ENCODE assay signal across 8 cellular contexts in the genomic region with DNA sequence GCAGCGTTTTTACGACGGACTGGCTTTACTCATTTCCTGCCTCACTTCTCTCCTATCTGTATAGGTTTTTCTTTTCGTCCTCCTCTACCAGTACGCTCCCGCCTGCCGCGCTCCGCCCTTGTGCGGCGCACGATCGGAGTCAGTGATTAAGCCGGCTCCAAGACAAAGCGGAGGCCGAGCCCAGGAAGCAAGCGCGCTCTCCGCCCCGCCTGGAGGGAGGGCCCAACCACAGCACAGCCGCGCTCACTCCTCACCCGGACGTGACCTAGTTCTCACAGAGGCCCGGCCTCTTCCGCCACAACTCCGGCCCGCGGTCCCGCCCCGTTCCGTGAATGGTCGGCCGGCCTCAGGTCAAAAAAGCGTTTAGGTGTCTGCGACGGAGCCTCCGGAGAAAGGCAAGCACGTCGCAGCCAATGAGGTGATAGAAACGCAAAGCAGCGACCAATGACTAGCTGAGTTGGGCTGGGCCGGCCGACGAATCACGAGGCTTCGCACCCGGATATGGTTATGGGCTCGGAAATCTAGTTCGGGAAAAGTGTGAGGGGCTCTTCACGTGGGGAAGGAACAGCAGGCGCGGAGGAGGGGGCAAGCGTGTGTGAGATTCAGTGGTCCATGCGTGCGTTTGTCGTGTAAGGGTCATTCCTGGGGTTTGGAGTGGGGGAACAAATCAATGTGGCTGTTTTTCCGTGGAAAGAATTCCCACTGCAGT. TPM values are rescaled to one million over a fixed set of nuclear protein-coding genes. Genes with fewer than 3 reads are reported as not detected.
DNase-seq lines count a peak whose midpoint lies in the region; ATAC-seq and TF ChIP-seq lines count a peak whose summit lies in the region.

A gene with protein sequence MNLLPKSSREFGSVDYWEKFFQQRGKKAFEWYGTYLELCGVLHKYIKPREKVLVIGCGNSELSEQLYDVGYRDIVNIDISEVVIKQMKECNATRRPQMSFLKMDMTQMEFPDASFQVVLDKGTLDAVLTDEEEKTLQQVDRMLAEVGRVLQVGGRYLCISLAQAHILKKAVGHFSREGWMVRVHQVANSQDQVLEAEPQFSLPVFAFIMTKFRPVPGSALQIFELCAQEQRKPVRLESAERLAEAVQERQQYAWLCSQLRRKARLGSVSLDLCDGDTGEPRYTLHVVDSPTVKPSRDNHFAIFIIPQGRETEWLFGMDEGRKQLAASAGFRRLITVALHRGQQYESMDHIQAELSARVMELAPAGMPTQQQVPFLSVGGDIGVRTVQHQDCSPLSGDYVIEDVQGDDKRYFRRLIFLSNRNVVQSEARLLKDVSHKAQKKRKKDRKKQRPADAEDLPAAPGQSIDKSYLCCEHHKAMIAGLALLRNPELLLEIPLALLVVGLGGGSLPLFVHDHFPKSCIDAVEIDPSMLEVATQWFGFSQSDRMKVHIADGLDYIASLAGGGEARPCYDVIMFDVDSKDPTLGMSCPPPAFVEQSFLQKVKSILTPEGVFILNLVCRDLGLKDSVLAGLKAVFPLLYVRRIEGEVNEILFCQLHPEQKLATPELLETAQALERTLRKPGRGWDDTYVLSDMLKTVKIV (plus strand): TSS at position 494 of the 709 bp plus-strand sequence. CDS start 308 bp downstream, outside the sequence.

- H3K27me3 Mint-ChIP-seq in activated T-helper 2 cell treated with anti-CD3 and anti-CD28 coated beads, Interferon-gamma antibody, Interleukin-2, Interleukin-4, amounts not matched to agents 10 μg/mL and 5 μg/mL and 100 μg/mL, durations not matched to agents 14 hours and 24 hours and 36 hours (ENCODE audit: low read depth): no peaks in the 10 kb centered on the region
- H3K27me3 Mint-ChIP-seq in naive thymus-derived CD4-positive, alpha-beta T cell: no peaks in the 10 kb centered on the region
- peaks cover 6% of the 10 kb centered on the region in 2 donors for H3K27me3 Mint-ChIP-seq in stimulated activated naive B cell treated with anti-CD40 and anti-IgM and Interleukin-4, amounts not matched to agents 10 μg/mL and 1 μg/mL and 100 μg/mL, for 72 hours

- H3K9me3 ChIP-seq in RWPE2 (ENCODE audit: severe bottlenecking): no peaks in the 10 kb centered on the region
- no peaks in the 10 kb centered on the region for H3K9me3 ChIP-seq in fibroblast of lung (ENCODE audit: control insufficient read depth, insufficient read depth, low read depth, low read length)
- no peaks in the 10 kb centered on the region for H3K9me3 ChIP-seq in naive thymus-derived CD4-positive, alpha-beta T cell (ENCODE audit: control insufficient read depth in 2 of 3, low read length in 3 of 3)

- peak within 1 kb of the TSS; percentile 93 for H3K4me3 Mint-ChIP-seq in activated T-helper 2 cell treated with anti-CD3 and anti-CD28 coated beads, Interferon-gamma antibody, Interleukin-2, Interleukin-4, amounts not matched to agents 10 μg/mL and 5 μg/mL and 100 μg/mL, durations not matched to agents 14 hours and 24 hours and 36 hours (ENCODE audit: low read depth)
- H3K4me3 Mint-ChIP-seq in naive thymus-derived CD4-positive, alpha-beta T cell: peak within 1 kb of the TSS; percentile 90 to 99 (median 94)
- H3K4me3 Mint-ChIP-seq in stimulated activated naive B cell treated with anti-CD40 and anti-IgM and Interleukin-4, amounts not matched to agents 10 μg/mL and 1 μg/mL and 100 μg/mL, for 72 hours: peak within 1 kb of the TSS; percentile 91 to 95

- H3K27me3 ChIP-seq in RWPE2 (ENCODE audit: insufficient read depth, poor library complexity, severe bottlenecking): no peaks in the 10 kb centered on the region
- no peaks in the 10 kb centered on the region for H3K27me3 ChIP-seq in fibroblast of lung (ENCODE audit: control insufficient read depth, insufficient read depth, low read length)
- H3K27me3 ChIP-seq in naive thymus-derived CD4-positive, alpha-beta T cell (ENCODE audit: control insufficient read depth in 2 of 2, insufficient read depth in 2 of 2, low read length in 2 of 2): no peaks in the 10 kb centered on the region

- peak within 1 kb of the TSS; percentile 94 for H3K4me2 ChIP-seq in fibroblast of lung (ENCODE audit: extremely low read depth, insufficient read depth, low read length)

- H3K36me3 ChIP-seq in RWPE2 (ENCODE audit: low read depth) (peaks cover 31% of the 10 kb centered on the region), fibroblast of lung (ENCODE audit: control insufficient read depth, insufficient read depth, low read length) (peaks cover 12% of the 10 kb centered on the region)
- H3K36me3 ChIP-seq in naive thymus-derived CD4-positive, alpha-beta T cell (ENCODE audit: control insufficient read depth in 2 of 3, insufficient read depth in 3 of 3, low read length in 3 of 3): peaks cover 0 to 27% (median 6%) of the 10 kb centered on the region in 3 experiments

- H3K27ac ChIP-seq in RWPE2 (ENCODE audit: poor library complexity, severe bottlenecking) (peak within 1 kb of the TSS; percentile 83), fibroblast of lung (ENCODE audit: insufficient read depth, low read length) (peak within 1 kb of the TSS; percentile 86)
- H3K27ac ChIP-seq in naive thymus-derived CD4-positive, alpha-beta T cell (ENCODE audit: low read depth, low read length): peak within 1 kb of the TSS; percentile 74

- H3K4me1 ChIP-seq in RWPE2 (ENCODE audit: insufficient read depth, poor library complexity, severe bottlenecking): no peaks in the 10 kb centered on the region
- H3K4me1 ChIP-seq in fibroblast of lung (ENCODE audit: control insufficient read depth, extremely low read depth, insufficient read depth, low read length): peaks cover 9% of the 10 kb centered on the region
- peaks cover 20 to 41% of the 10 kb centered on the region in 2 donors for H3K4me1 ChIP-seq in naive thymus-derived CD4-positive, alpha-beta T cell (ENCODE audit: control insufficient read depth in 2 of 2, insufficient read depth in 2 of 2, low read length in 2 of 2)

- peaks cover 37% of the 10 kb centered on the region for H3K79me2 ChIP-seq in fibroblast of lung (ENCODE audit: control insufficient read depth, insufficient read depth, low read length)

- peak within 1 kb of the TSS; percentile 92 for H3K27ac Mint-ChIP-seq in activated T-helper 2 cell treated with anti-CD3 and anti-CD28 coated beads, Interferon-gamma antibody, Interleukin-2, Interleukin-4, amounts not matched to agents 10 μg/mL and 5 μg/mL and 100 μg/mL, durations not matched to agents 14 hours and 24 hours and 36 hours
- H3K27ac Mint-ChIP-seq in naive thymus-derived CD4-positive, alpha-beta T cell: peak within 1 kb of the TSS; percentile 93 to 99 (median 96)
- H3K27ac Mint-ChIP-seq in stimulated activated naive B cell treated with anti-CD40 and anti-IgM and Interleukin-4, amounts not matched to agents 10 μg/mL and 1 μg/mL and 100 μg/mL, for 72 hours: peak within 1 kb of the TSS; percentile 97

- H3K9me3 Mint-ChIP-seq in activated T-helper 2 cell treated with anti-CD3 and anti-CD28 coated beads, Interferon-gamma antibody, Interleukin-2, Interleukin-4, amounts not matched to agents 10 μg/mL and 5 μg/mL and 100 μg/mL, durations not matched to agents 14 hours and 24 hours and 36 hours: no peaks in the 10 kb centered on the region
- no peaks in the 10 kb centered on the region for H3K9me3 Mint-ChIP-seq in naive thymus-derived CD4-positive, alpha-beta T cell
- no peaks in the 10 kb centered on the region for H3K9me3 Mint-ChIP-seq in stimulated activated naive B cell treated with anti-CD40 and anti-IgM and Interleukin-4, amounts not matched to agents 10 μg/mL and 1 μg/mL and 100 μg/mL, for 72 hours

- DNase-seq in EH (ENCODE audit: low read depth) (peak; percentile 99), H4 (ENCODE audit: low spot score) (peak; percentile 99), LoVo (ENCODE audit: low spot score) (peak; percentile 98), RWPE2 (ENCODE audit: low spot score) (peak; percentile 98), fibroblast of lung (ENCODE audit: low read depth in 2 of 2) (peak; percentile 99 to 100)
- DNase-seq in activated T-helper 2 cell treated with anti-CD3 and anti-CD28 coated beads, Interferon-gamma antibody, Interleukin-2, Interleukin-4, amounts not matched to agents 10 μg/mL and 5 μg/mL and 100 μg/mL, durations not matched to agents 14 hours and 24 hours and 36 hours (ENCODE audit: low spot score): peak; percentile 99
- DNase-seq in naive thymus-derived CD4-positive, alpha-beta T cell: peak; percentile 89 to 100 (median 99)
- DNase-seq in stimulated activated naive B cell treated with anti-CD40 and anti-IgM and Interleukin-4, amounts not matched to agents 10 μg/mL and 1 μg/mL and 100 μg/mL, for 72 hours: peak; percentile 99

- intact Hi-C loops in activated T-helper 2 cell treated with anti-CD3 and anti-CD28 coated beads, Interferon-gamma antibody, Interleukin-2, Interleukin-4, amounts not matched to agents 10 μg/mL and 5 μg/mL and 100 μg/mL, durations not matched to agents 14 hours and 24 hours and 36 hours (cut with micrococcal nuclease): loop anchor here (1.0 to 10.0 kb wide), 6 partner anchors 13 to 1693 kb away; a partner anchor contains a TSS
- intact Hi-C loops in naive thymus-derived CD4-positive, alpha-beta T cell (cut with micrococcal nuclease): loop anchor here (1.0 to 10.0 kb wide), 21 partner anchors 13 to 1987 kb away; a partner anchor contains a TSS

- H3K9ac ChIP-seq in fibroblast of lung (ENCODE audit: insufficient read depth, low read length): peak within 1 kb of the TSS; percentile 63

- H3K4me3 ChIP-seq in RWPE2 (ENCODE audit: severe bottlenecking) (peak within 1 kb of the TSS; percentile 76), fibroblast of lung (replicated peaks in 1 of 4; ENCODE audit: control extremely low read depth in 1 of 4, insufficient read depth in 1 of 4, low read depth in 3 of 4, low read length in 4 of 4) (peak within 1 kb of the TSS; percentile 62 to 100 (median 91))
- peak within 1 kb of the TSS; percentile 95 for H3K4me3 ChIP-seq in naive thymus-derived CD4-positive, alpha-beta T cell (ENCODE audit: low read length)

- TF ChIP-seq CTCF in RWPE2 (IDR thresholded peaks at IDR 0.05; ENCODE audit: poor library complexity, severe bottlenecking) (no peak), fibroblast of lung (conservative IDR thresholded peaks at IDR 0.05 in 1 of 2, IDR thresholded peaks at IDR 0.05 in 1 of 2; ENCODE audit: low read depth in 1 of 2, low read length in 2 of 2) (no peak)

- peaks cover 36% of the 10 kb centered on the region for H3K4me1 Mint-ChIP-seq in activated T-helper 2 cell treated with anti-CD3 and anti-CD28 coated beads, Interferon-gamma antibody, Interleukin-2, Interleukin-4, amounts not matched to agents 10 μg/mL and 5 μg/mL and 100 μg/mL, durations not matched to agents 14 hours and 24 hours and 36 hours (ENCODE audit: low read depth)
- peaks cover 28 to 65% (median 58%) of the 10 kb centered on the region in 7 donors for H3K4me1 Mint-ChIP-seq in naive thymus-derived CD4-positive, alpha-beta T cell
- H3K4me1 Mint-ChIP-seq in stimulated activated naive B cell treated with anti-CD40 and anti-IgM and Interleukin-4, amounts not matched to agents 10 μg/mL and 1 μg/mL and 100 μg/mL, for 72 hours: peaks cover 26 to 35% of the 10 kb centered on the region in 2 donors

- CTCF ChIA-PET in naive thymus-derived CD4-positive, alpha-beta T cell (lab: Charles Lee): interaction anchor here (0.6 to 0.7 kb wide), 3 partner anchors 39 to 618 kb away, joined by 3 to 5 read pairs (median 3); a partner anchor contains a TSS

- H4K20me1 ChIP-seq in fibroblast of lung (ENCODE audit: control insufficient read depth, extremely low read depth, insufficient read depth, low read length): no peaks in the 10 kb centered on the region

- H3K36me3 Mint-ChIP-seq in activated T-helper 2 cell treated with anti-CD3 and anti-CD28 coated beads, Interferon-gamma antibody, Interleukin-2, Interleukin-4, amounts not matched to agents 10 μg/mL and 5 μg/mL and 100 μg/mL, durations not matched to agents 14 hours and 24 hours and 36 hours (ENCODE audit: low read depth): peaks cover 37% of the 10 kb centered on the region
- peaks cover 0 to 23% (median 12%) of the 10 kb centered on the region in 5 donors for H3K36me3 Mint-ChIP-seq in naive thymus-derived CD4-positive, alpha-beta T cell
- peaks cover 28 to 34% of the 10 kb centered on the region in 2 donors for H3K36me3 Mint-ChIP-seq in stimulated activated naive B cell treated with anti-CD40 and anti-IgM and Interleukin-4, amounts not matched to agents 10 μg/mL and 1 μg/mL and 100 μg/mL, for 72 hours

- H2AFZ ChIP-seq in fibroblast of lung (ENCODE audit: low read length): peak within 1 kb of the TSS; percentile 94

- ATAC-seq in RWPE2 (ENCODE audit: low read depth): peak; percentile 99
- ATAC-seq in naive thymus-derived CD4-positive, alpha-beta T cell: peak; percentile 95
- peak; percentile 98 for ATAC-seq in stimulated activated naive B cell treated with anti-CD40 and anti-IgM and Interleukin-4, amounts not matched to agents 10 μg/mL and 1 μg/mL and 100 μg/mL, for 72 hours (replicated peaks)

- POLR2A ChIA-PET in naive thymus-derived CD4-positive, alpha-beta T cell (lab: Charles Lee): interaction anchor here (0.7 to 11.3 kb wide), 14 partner anchors 12 to 1933 kb away, joined by 3 to 154 read pairs (median 4); a partner anchor contains a TSS

RNA-seq across cellular contexts. Expression of the gene that starts here (rescaled TPM):
- 22.2 and 24.0 TPM in 2 replicates for total RNA-seq in H4 (2014; rRNA removed; shearing (Covaris generic))
- 50.0 and 53.6 TPM in 2 replicates for total RNA-seq in activated T-helper 2 cell treated with anti-CD3 and anti-CD28 coated beads, Interferon-gamma antibody, Interleukin-2, Interleukin-4, amounts not matched to agents 10 μg/mL and 5 μg/mL and 100 μg/mL, durations not matched to agents 14 hours and 24 hours and 36 hours
- total RNA-seq in fibroblast of lung: 38.0 and 38.5 TPM in 2 replicates
- polyA plus RNA-seq in fibroblast of lung: 27.3 and 42.4 TPM in 2 replicates
- 28.0 and 41.2 TPM in 2 replicates for polyA plus RNA-seq in fibroblast of lung (2012)
- polyA minus RNA-seq in fibroblast of lung (ENCODE audit: low replicate concordance): 34.0 and 34.4 TPM in 2 replicates
- 10 to 100 TPM; 15.6 to 50.7 (median 34.5) TPM for total RNA-seq in naive thymus-derived CD4-positive, alpha-beta T cell
- 10 to 100 TPM; 35.6 to 55.7 TPM for polyA plus RNA-seq in naive thymus-derived CD4-positive, alpha-beta T cell

Comparison
In these comparisons a context has a peak if more than half of its experiments do, and no peak if none do; other contexts are left out.
1. Peak in every context shown above with its lines: DNase-seq, ATAC-seq, H3K4me3 ChIP-seq and H3K27ac ChIP-seq.